In the genomic region with DNA sequence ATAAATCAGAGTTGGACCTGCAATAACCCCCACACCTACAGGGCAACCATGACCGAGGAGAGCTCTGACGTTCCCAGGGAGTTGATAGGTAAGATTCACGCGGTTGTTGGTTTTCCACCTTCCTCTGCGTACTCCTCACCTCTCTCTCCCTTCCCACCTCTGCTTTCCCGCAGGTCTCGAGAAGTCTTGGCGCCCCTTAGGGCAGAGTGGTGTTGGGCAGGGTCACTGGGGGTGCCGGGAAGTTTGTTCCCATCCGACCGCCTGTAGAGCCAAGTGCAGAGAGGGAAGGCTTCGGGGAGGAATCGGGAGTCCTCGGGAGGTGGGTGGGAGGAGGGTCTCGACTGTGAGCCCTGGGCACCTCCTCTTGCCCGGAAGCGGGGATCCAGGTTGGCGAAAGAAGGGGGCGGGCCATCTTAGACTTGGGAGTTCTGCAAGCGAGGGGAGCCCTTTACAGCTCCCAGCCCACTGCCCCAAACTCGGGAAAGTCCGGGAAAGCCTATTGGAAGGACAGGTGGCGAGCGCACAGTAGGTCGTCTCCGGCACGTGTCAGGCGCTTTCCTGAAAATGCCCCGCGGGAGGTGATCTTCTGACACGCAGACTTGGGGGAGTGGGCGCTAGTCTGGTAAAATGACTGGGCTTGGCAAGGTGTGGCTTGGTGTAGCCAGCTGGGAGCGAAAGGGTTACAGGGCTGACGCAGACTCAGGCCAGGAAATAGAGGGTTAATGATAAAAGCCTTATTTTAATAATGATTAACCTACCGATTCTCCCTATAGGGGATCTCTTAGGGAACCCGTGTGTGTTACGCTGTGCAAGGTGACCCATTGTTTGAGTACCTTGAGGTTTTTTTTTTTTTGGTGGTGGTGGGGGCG, we compare ENCODE assay signal across 1 cellular context.
TF ChIP-seq lines count a peak whose summit lies in the region.

No MANE protein-coding gene starts in this region.

TF ChIP-seq in GM12878, 131 proteins besides CTCF, POLR2A, EP300 and RAD21 (continued from another document):
- TF ChIP-seq, protein P1, sequence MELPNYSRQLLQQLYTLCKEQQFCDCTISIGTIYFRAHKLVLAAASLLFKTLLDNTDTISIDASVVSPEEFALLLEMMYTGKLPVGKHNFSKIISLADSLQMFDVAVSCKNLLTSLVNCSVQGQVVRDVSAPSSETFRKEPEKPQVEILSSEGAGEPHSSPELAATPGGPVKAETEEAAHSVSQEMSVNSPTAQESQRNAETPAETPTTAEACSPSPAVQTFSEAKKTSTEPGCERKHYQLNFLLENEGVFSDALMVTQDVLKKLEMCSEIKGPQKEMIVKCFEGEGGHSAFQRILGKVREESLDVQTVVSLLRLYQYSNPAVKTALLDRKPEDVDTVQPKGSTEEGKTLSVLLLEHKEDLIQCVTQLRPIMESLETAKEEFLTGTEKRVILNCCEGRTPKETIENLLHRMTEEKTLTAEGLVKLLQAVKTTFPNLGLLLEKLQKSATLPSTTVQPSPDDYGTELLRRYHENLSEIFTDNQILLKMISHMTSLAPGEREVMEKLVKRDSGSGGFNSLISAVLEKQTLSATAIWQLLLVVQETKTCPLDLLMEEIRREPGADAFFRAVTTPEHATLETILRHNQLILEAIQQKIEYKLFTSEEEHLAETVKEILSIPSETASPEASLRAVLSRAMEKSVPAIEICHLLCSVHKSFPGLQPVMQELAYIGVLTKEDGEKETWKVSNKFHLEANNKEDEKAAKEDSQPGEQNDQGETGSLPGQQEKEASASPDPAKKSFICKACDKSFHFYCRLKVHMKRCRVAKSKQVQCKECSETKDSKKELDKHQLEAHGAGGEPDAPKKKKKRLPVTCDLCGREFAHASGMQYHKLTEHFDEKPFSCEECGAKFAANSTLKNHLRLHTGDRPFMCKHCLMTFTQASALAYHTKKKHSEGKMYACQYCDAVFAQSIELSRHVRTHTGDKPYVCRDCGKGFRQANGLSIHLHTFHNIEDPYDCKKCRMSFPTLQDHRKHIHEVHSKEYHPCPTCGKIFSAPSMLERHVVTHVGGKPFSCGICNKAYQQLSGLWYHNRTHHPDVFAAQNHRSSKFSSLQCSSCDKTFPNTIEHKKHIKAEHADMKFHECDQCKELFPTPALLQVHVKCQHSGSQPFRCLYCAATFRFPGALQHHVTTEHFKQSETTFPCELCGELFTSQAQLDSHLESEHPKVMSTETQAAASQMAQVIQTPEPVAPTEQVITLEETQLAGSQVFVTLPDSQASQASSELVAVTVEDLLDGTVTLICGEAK (IDR thresholded peaks at IDR 0.05; ENCODE audit: borderline replicate concordance) = 0 out of 2 replicates have a peak, but pooled peaks have one; percentile 13
- peak; percentile 21; the same call in 1 of the 2 replicates for TF ChIP-seq NBN (IDR thresholded peaks at IDR 0.05)
- TF ChIP-seq IKZF2 (IDR thresholded peaks at IDR 0.05) = peak; percentile 33 to 39; a peak in 2 of 4 replicates
- peak; percentile 19; the same call in 1 of the 2 replicates for TF ChIP-seq LARP7 (IDR thresholded peaks at IDR 0.05)
- peak; percentile 31 to 78; a peak in 3 of 4 replicates for TF ChIP-seq BHLHE40 (IDR thresholded peaks at IDR 0.05; ENCODE audit: borderline replicate concordance in 1 of 2, low read depth in 2 of 2, low read length in 1 of 2)
- peak; percentile 96 for TF ChIP-seq DPF2 (IDR thresholded peaks at IDR 0.05)
- no peak for TF ChIP-seq PAX5 (IDR thresholded peaks at IDR 0.05; ENCODE audit: borderline replicate concordance, low read depth, low read length)
- TF ChIP-seq ZNF384 (IDR thresholded peaks at IDR 0.05; ENCODE audit: borderline replicate concordance, low read depth, low read length) = peak; percentile 84
- peak; percentile 47; the same call in 1 of the 2 replicates for TF ChIP-seq CHD2 (IDR thresholded peaks at IDR 0.05; ENCODE audit: borderline replicate concordance, low read depth, low read length)
